Comparison of ENCODE assay signal across 31 cellular contexts in genomic region chr19:30367001-30367400, GRCh38. TPM values are rescaled to one million over a fixed set of nuclear protein-coding genes. Genes with fewer than 3 reads are reported as not detected.
"Had no signal": no experiment of that assay in that cellular context is flagged by ENCODE, and none has a peak within 500 bp of the region (broad histone marks: within the 10 kb centered on the region; RNA-seq: fewer than 3 reads in every experiment).

No MANE protein-coding gene starts in this region.

- DNase-seq: heart right ventricle; hippocampal formation; kidney glomerular epithelial cell; left cardiac atrium; lower lobe of right lung; mammary epithelial cell; mesenchymal stem cell; naive B cell; natural killer cell; nephron progenitor cell; occipital lobe; ovary; retina; right cardiac atrium; sigmoid colon; small intestine; spleen; stimulated activated CD4-positive, alpha-beta T cell treated with anti-CD3 and anti-CD28 coated beads, Interleukin-4, amount 100 ng/mL, for 24 hours; stimulated activated naive CD8-positive, alpha-beta T cell treated with anti-CD3 and anti-CD28 coated beads, Interleukin-15, Interleukin-2, amounts not matched to agents 100 U/mL and 50 U/mL, for 24 hours; stomach; testis; thyroid gland; transverse colon had no signal

- H3K4me3 ChIP-seq: heart right ventricle, lower lobe of right lung, neural progenitor cell, ovary, prostate gland, sigmoid colon, spleen, stomach, testis, thyroid gland, transverse colon, upper lobe of left lung, vagina had no signal

- H3K27ac ChIP-seq: heart right ventricle, lower lobe of right lung, neural progenitor cell, neutrophil, ovary, prostate gland, sigmoid colon, spleen, stomach, testis, thyroid gland, transverse colon, upper lobe of left lung, vagina had no signal

- H3K9me3 ChIP-seq: heart right ventricle, lower lobe of right lung, neutrophil, ovary, prostate gland, sigmoid colon, spleen, stomach, testis, thyroid gland, transverse colon, upper lobe of left lung, vagina had no signal

- H3K4me1 ChIP-seq: heart right ventricle, lower lobe of right lung, prostate gland, sigmoid colon, spleen, testis, thyroid gland, transverse colon, upper lobe of left lung, vagina had no signal

- H3K36me3 ChIP-seq: heart right ventricle, lower lobe of right lung, neural progenitor cell, neutrophil, ovary, prostate gland, sigmoid colon, spleen, stomach, thyroid gland, transverse colon, upper lobe of left lung, vagina had no signal

- H3K27me3 ChIP-seq: neural progenitor cell, ovary, testis, thyroid gland, transverse colon, upper lobe of left lung, vagina had no signal

- ATAC-seq: heart right ventricle; left cardiac atrium; left lobe of liver; lower lobe of right lung; natural killer cell; right cardiac atrium; stimulated activated memory B cell treated with anti-CD40 and anti-IgM and Interleukin-4, amounts not matched to agents 10 μg/mL and 1 μg/mL and 100 μg/mL, for 72 hours; stimulated activated naive CD8-positive, alpha-beta T cell treated with anti-CD3 and anti-CD28 coated beads, Interleukin-15, Interleukin-2, amounts not matched to agents 100 U/mL and 50 U/mL, for 24 hours had no signal

RNA-seq across cellular contexts. Expression of gene ZNF536, which starts 5.2 kb away (rescaled TPM):
- total RNA-seq: left lobe of liver, mammary epithelial cell, mononuclear cell, natural killer cell had no signal
